Comparison of ENCODE assay signal across 8 cellular contexts in the genomic region with DNA sequence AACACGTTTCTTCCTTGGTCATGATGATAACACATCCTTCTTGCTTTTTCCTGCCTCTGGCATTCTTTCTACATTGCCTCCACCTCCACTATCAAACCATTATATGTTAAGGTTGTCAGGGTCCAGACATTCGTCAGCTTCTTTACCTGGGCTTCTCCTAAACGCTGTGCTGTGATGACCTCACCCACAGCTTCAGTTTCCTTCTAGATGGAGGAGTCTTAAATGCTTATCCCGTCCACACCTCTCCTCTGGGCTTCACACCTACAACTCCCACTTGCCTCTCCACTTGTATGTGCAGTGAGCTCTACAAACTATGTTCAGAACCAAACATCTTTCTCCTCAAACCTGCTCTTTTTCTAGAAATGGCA. TPM values are rescaled to one million over a fixed set of nuclear protein-coding genes. Genes with fewer than 3 reads are reported as not detected.
DNase-seq lines count a peak whose midpoint lies in the region; ATAC-seq and TF ChIP-seq lines count a peak whose summit lies in the region.

No MANE protein-coding gene starts in this region.

- H3K4me3 ChIP-seq in HUES48 (ENCODE audit: low read depth, low read length) = peak overlapping the region; percentile 94
- H3K4me3 ChIP-seq in endodermal cell (ENCODE audit: low read length) = peak overlapping the region; percentile 84
- H3K4me3 ChIP-seq in skeletal muscle cell (ENCODE audit: low read depth, low read length) = peak overlapping the region; percentile 84

- peaks cover 14% of the 10 kb centered on the region for H3K36me3 ChIP-seq in HUES48 (ENCODE audit: control insufficient read depth, insufficient read depth, low read length)
- peaks cover 19% of the 10 kb centered on the region for H3K36me3 ChIP-seq in endodermal cell (ENCODE audit: control insufficient read depth, insufficient read depth, low read length)

- H3K9ac ChIP-seq in HUES48 (ENCODE audit: low read depth, low read length) (peak overlapping the region; percentile 44), endodermal cell (ENCODE audit: extremely low read depth, low read length, poor library complexity, severe bottlenecking) (peak overlapping the region; percentile 67)

- peaks cover 7% of the 10 kb centered on the region for H3K36me3 Mint-ChIP-seq in endodermal cell (ENCODE audit: low read depth)

- H3K4me3 Mint-ChIP-seq in endodermal cell = no peak overlapping the region

- TF ChIP-seq CTCF in endodermal cell (conservative IDR thresholded peaks at IDR 0.05) = no peak

- H3K9me3 Mint-ChIP-seq in endodermal cell = peaks cover 3% of the 10 kb centered on the region

- H3K9me3 ChIP-seq in HUES48 (ENCODE audit: control insufficient read depth, insufficient read depth, low read length) (no peaks in the 10 kb centered on the region), endodermal cell (ENCODE audit: control insufficient read depth, low read length) (no peaks in the 10 kb centered on the region)

- H3K27me3 ChIP-seq in HUES48 (ENCODE audit: control insufficient read depth, insufficient read depth, low read length) = peaks cover 29% of the 10 kb centered on the region
- H3K27me3 ChIP-seq in endodermal cell (ENCODE audit: control insufficient read depth, insufficient read depth, low read length, poor library complexity, severe bottlenecking) = peaks cover 15% of the 10 kb centered on the region

- ATAC-seq in GM18498 (IDR thresholded peaks at IDR 0.05; ENCODE audit: unreplicated experiment) (peak; percentile 5), GM19397 (IDR thresholded peaks at IDR 0.05; ENCODE audit: unreplicated experiment) (no peak)

- H3K27ac Mint-ChIP-seq in endodermal cell = no peak overlapping the region

- H3K27me3 Mint-ChIP-seq in endodermal cell (ENCODE audit: insufficient read depth) = peaks cover 22% of the 10 kb centered on the region

- in situ Hi-C loops in ACHN (cut with HindIII; ENCODE audit: low pct_ligation_motif_present, low pct_unique_long_range_greater_than_20kb, low sequenced_read_pairs) = no loop called here

- WGBS in endodermal cell (ENCODE audit: insufficient coverage in 1 of 2, insufficient read length in 1 of 2), 2 experiments = 49 to 59% methylated on average over 3 to 4 of the region's 4 CpGs

- DNase-seq in endodermal cell = no peak
- no peak for DNase-seq in skeletal muscle cell (ENCODE audit: low read depth)
- DNase-seq in ACHN = no peak
- no peak for DNase-seq in globus pallidus (ENCODE audit: low spot score)
- DNase-seq in activated gamma-delta T cell (lab: John Stamatoyannopoulos, UW) = no peak

- H3K4me1 ChIP-seq in HUES48 (ENCODE audit: control insufficient read depth, insufficient read depth, low read length) (0 out of 2 replicates have a peak, but pooled peaks cover 5% of the 10 kb centered on the region), endodermal cell (ENCODE audit: control insufficient read depth, insufficient read depth, low read length) (no peaks in the 10 kb centered on the region)

- peak overlapping the region; percentile 61 for H3K27ac ChIP-seq in HUES48 (ENCODE audit: low read depth, low read length)
- peak overlapping the region; percentile 50 for H3K27ac ChIP-seq in endodermal cell (ENCODE audit: low read depth, low read length)

- no peaks in the 10 kb centered on the region for H3K4me1 Mint-ChIP-seq in endodermal cell

RNA-seq across cellular contexts. Expression of gene STAT1, which starts 0.7 kb away (rescaled TPM):
- total RNA-seq in endodermal cell = 10 to 100 TPM; 48.3 to 74.4 TPM
- polyA plus RNA-seq in endodermal cell (2013, experiment 1 of 2) = 41.6 TPM
- polyA plus RNA-seq in endodermal cell (2013, experiment 2 of 2) = 42.0 TPM
